Comparison of ENCODE assay signal across 7 cellular contexts in the genomic region with DNA sequence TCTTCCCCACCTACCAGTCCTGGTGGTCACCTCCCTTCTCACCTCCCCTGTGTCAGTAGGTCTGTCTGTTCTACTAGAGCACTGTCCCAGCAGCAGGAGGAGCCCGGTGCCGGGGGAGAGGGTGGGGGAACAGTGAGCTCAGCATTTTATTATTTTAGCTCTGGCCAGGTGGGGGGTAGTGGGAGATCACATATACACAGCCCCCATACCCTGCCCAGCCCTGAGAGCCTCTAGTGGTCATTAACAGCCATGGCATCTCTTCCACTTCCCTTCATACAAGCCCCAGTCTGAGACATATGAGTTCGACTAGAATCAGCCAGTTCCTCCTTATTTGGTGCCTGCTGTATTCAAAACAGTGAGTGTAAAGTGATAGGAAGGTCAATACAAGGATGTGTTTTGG. TPM values are rescaled to one million over a fixed set of nuclear protein-coding genes. Genes with fewer than 3 reads are reported as not detected.
DNase-seq lines count a peak whose midpoint lies in the region; ATAC-seq and TF ChIP-seq lines count a peak whose summit lies in the region.

TMOD4 (minus strand) TSS at position 72 of the 400 bp plus-strand sequence. CDS start 1,106 bp downstream, outside the sequence.

- H3K9me3 ChIP-seq in OCI-LY7 (ENCODE audit: low read length): no peaks in the 10 kb centered on the region

- no peak within 1 kb of the TSS for H3K4me2 ChIP-seq in OCI-LY7 (ENCODE audit: low read length)

- no peak within 1 kb of the TSS for H2AFZ ChIP-seq in OCI-LY7 (ENCODE audit: low read length)

- no peaks in the 10 kb centered on the region for H4K20me1 ChIP-seq in OCI-LY7 (ENCODE audit: insufficient read depth, low read length)

- BruUV-seq in OCI-LY7 (replicated peaks; lab: Mats Ljungman, UMichigan): no TSS peak

- intact Hi-C loops in OCI-LY7 (cut with micrococcal nuclease; ENCODE audit: unreplicated experiment) (no loop called here), sciatic nerve (cut with DNase I) (no loop called here)

- no peaks in the 10 kb centered on the region for H3K4me1 ChIP-seq in OCI-LY7 (ENCODE audit: insufficient read depth, low read length, poor library complexity, severe bottlenecking)

- no peak within 1 kb of the TSS for H3K4me3 ChIP-seq in OCI-LY7 (ENCODE audit: low read depth, low read length, poor library complexity, severe bottlenecking)

- DNase-seq in OCI-LY7 (ENCODE audit: low spot score) (peak; percentile 51), sciatic nerve (ENCODE audit: low spot score) (no peak), cerebellum (ENCODE audit: low spot score) (no peak), occipital lobe (lab: John Stamatoyannopoulos, UW) (no peak)

- H3K36me3 ChIP-seq in OCI-LY7 (ENCODE audit: insufficient read depth, low read length): peaks cover 53% of the 10 kb centered on the region

- TF ChIP-seq CTCF in GM12874 (IDR thresholded peaks at IDR 0.05; ENCODE audit: insufficient read depth, low read depth, low read length) (peak; percentile 62; the same call in 1 of the 2 replicates), OCI-LY7 (conservative IDR thresholded peaks at IDR 0.05; ENCODE audit: low read length) (peak; percentile 81)

- POLR2A ChIA-PET in OCI-LY7 (lab: Charles Lee): interaction anchor here (0.7 to 1.0 kb wide), 2 partner anchors 9 to 13 kb away, joined by 3 read pairs; no protein-coding TSS in a partner anchor

- H3K79me2 ChIP-seq in OCI-LY7 (ENCODE audit: insufficient read depth, low read depth, low read length): no peaks in the 10 kb centered on the region

- ATAC-seq in esophagus mucosa (peak; percentile 26), sciatic nerve (peak; percentile 33), HG03135 (IDR thresholded peaks at IDR 0.05; ENCODE audit: unreplicated experiment) (no peak)

- CTCF ChIA-PET in OCI-LY7 (lab: Charles Lee; ENCODE audit: unreplicated experiment): interaction anchor here (1.0 kb wide), 1 partner anchor 14 kb away, joined by 3 read pairs; the partner anchor contains the start of gene VPS72

- no peaks in the 10 kb centered on the region for H3K9me2 ChIP-seq in OCI-LY7 (ENCODE audit: insufficient read depth, low read length)

- H3K27ac ChIP-seq in OCI-LY7 (ENCODE audit: low read depth, low read length, poor library complexity, severe bottlenecking): no peak within 1 kb of the TSS

RNA-seq across cellular contexts. Expression of gene TMOD4, which starts in this region (rescaled TPM):
- not detected in 2 replicates for total RNA-seq in OCI-LY7 (2014; rRNA removed; shearing (Covaris generic))
- total RNA-seq in OCI-LY7 (2022) (1.4 and 2.4 TPM in 2 replicates), esophagus mucosa (not detected), sciatic nerve (0.76 TPM), cerebellum (not detected), occipital lobe (not detected)

Comparison
In these comparisons a context has a peak if more than half of its experiments do, and no peak if none do; other contexts are left out.
1. Peak in ATAC-seq in esophagus mucosa; RNA of the gene not detected or under 1 TPM.
2. Peak in ATAC-seq in sciatic nerve; RNA of the gene not detected or under 1 TPM.